In the genomic region with DNA sequence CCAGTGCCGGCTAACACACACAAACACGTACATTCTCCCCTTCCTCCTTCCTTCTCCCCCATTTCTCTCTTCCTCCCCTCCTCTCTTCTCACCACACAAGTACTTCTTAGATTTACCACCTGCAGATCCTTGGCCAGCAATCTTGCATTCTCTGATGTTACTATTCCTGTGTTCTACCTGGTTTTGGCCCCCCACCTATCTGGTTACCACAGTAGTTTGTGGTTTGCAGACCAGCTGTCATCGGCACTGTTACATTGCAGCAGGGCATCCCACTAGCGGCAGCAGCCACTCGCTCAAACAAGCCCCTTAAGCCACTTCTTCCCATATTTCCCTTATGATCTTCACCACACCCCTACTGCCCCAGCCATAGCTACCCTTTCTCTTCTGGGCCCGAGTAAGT, we compare ENCODE assay signal across 32 cellular contexts. TPM values are rescaled to one million over a fixed set of nuclear protein-coding genes. Genes with fewer than 3 reads are reported as not detected.
DNase-seq lines count a peak whose midpoint lies in the region; ATAC-seq and TF ChIP-seq lines count a peak whose summit lies in the region.
"Had no signal": no experiment of that assay in that cellular context is flagged by ENCODE, and none has a peak within 500 bp of the region (broad histone marks: within the 10 kb centered on the region; RNA-seq: fewer than 3 reads in every experiment).

No MANE protein-coding gene starts in this region.

- peak; percentile 79 for DNase-seq in Jurkat, Clone E6-1 (ENCODE audit: low read depth, low spot score)
- DNase-seq in activated T-helper 1 cell treated with anti-CD3 and anti-CD28 coated beads, Interleukin-12 subunit alpha, Interleukin-12 subunit beta, Interleukin-2, Interleukin-4 antibody, amounts not matched to agents 30 ng/mL and 10 ng/mL and 1 ng/mL, durations not matched to agents 14 hours and 24 hours and 36 hours (ENCODE audit: low spot score): no peak
- no peak for DNase-seq in neural crest cell (ENCODE audit: low read depth, low spot score)
- DNase-seq in activated CD4-positive, alpha-beta T cell treated with anti-CD3 and anti-CD28 coated beads for 4 hours: no peak
- DNase-seq in hypothalamus (lab: John Stamatoyannopoulos, UW): no peak
- DNase-seq: activated CD4-positive, alpha-beta T cell treated with anti-CD3 and anti-CD28 coated beads, Interleukin-2, amount 50 U/mL, for 1 hour; activated CD8-positive, alpha-beta memory T cell treated with anti-CD3 and anti-CD28 coated beads, Interleukin-2, amount 10 ng/mL, durations not matched to agents 7 days and 5 days; activated naive CD4-positive, alpha-beta T cell treated with anti-CD3 and anti-CD28 coated beads, Interleukin-2, amount 50 U/mL, for 16 hours; activated T-cell treated with anti-CD3 and anti-CD28 coated beads, Interleukin-2, amount 50 U/mL, for 72 hours; anterior cingulate cortex; CD4-positive, alpha-beta memory T cell; DMS153; effector memory CD8-positive, alpha-beta T cell; gastrocnemius medialis; HCEC 1CT; mammary epithelial cell; MG63; NCI-H1436 treated with DMSO at 0.1 percent for 48 hours; NCI-H446 treated with DMSO at 0.1 percent for 48 hours; Right ventricle myocardium superior; sigmoid colon; stimulated activated CD4-positive, alpha-beta T cell treated with anti-CD3 and anti-CD28 coated beads, Interleukin-15, amount 100 ng/mL, for 24 hours; stimulated activated naive CD8-positive, alpha-beta T cell treated with anti-CD3 and anti-CD28 coated beads, Interleukin-15, Interleukin-2, amounts not matched to agents 100 U/mL and 50 U/mL, for 24 hours had no signal

- no peak for TF ChIP-seq CTCF in C4-2B (conservative IDR thresholded peaks at IDR 0.05)
- no peak for TF ChIP-seq CTCF in neural crest cell (conservative IDR thresholded peaks at IDR 0.05)

- intact Hi-C loops in activated T-helper 1 cell treated with anti-CD3 and anti-CD28 coated beads, Interleukin-12 subunit alpha, Interleukin-12 subunit beta, Interleukin-2, Interleukin-4 antibody, amounts not matched to agents 30 ng/mL and 10 ng/mL and 1 ng/mL, durations not matched to agents 14 hours and 24 hours and 36 hours (cut with micrococcal nuclease): no loop called here

- no peak overlapping the region for H3K4me3 ChIP-seq in Jurkat, Clone E6-1 (ENCODE audit: low read length)
- H3K4me3 ChIP-seq: cardiac muscle cell, coronary artery, esophagus muscularis mucosa, gastrocnemius medialis, K562, MG63, sigmoid colon, testis had no signal

- H3K27ac ChIP-seq in C4-2B: peak overlapping the region; percentile 8
- H3K27ac ChIP-seq: cardiac muscle cell, coronary artery, esophagus muscularis mucosa, sigmoid colon, testis had no signal

- peak overlapping the region; percentile 32 for H3K27ac Mint-ChIP-seq in activated T-helper 1 cell treated with anti-CD3 and anti-CD28 coated beads, Interleukin-12 subunit alpha, Interleukin-12 subunit beta, Interleukin-2, Interleukin-4 antibody, amounts not matched to agents 30 ng/mL and 10 ng/mL and 1 ng/mL, durations not matched to agents 14 hours and 24 hours and 36 hours
- peak overlapping the region; percentile 19 for H3K27ac Mint-ChIP-seq in neural crest cell (ENCODE audit: unreplicated experiment)
- H3K27ac Mint-ChIP-seq: activated CD8-positive, alpha-beta memory T cell treated with anti-CD3 and anti-CD28 coated beads, Interleukin-2, amount 10 ng/mL, durations not matched to agents 7 days and 5 days; activated T-cell treated with anti-CD3 and anti-CD28 coated beads, Interleukin-2, amount 50 U/mL, for 72 hours; effector memory CD8-positive, alpha-beta T cell; WTC11 had no signal

- no peak overlapping the region for H3K4me3 Mint-ChIP-seq in activated T-helper 1 cell treated with anti-CD3 and anti-CD28 coated beads, Interleukin-12 subunit alpha, Interleukin-12 subunit beta, Interleukin-2, Interleukin-4 antibody, amounts not matched to agents 30 ng/mL and 10 ng/mL and 1 ng/mL, durations not matched to agents 14 hours and 24 hours and 36 hours
- no peak overlapping the region for H3K4me3 Mint-ChIP-seq in neural crest cell
- H3K4me3 Mint-ChIP-seq: activated CD8-positive, alpha-beta memory T cell treated with anti-CD3 and anti-CD28 coated beads, Interleukin-2, amount 10 ng/mL, durations not matched to agents 7 days and 5 days; activated T-cell treated with anti-CD3 and anti-CD28 coated beads, Interleukin-2, amount 50 U/mL, for 72 hours; effector memory CD8-positive, alpha-beta T cell; WTC11 had no signal

- no peaks in the 10 kb centered on the region for H3K27me3 Mint-ChIP-seq in activated T-helper 1 cell treated with anti-CD3 and anti-CD28 coated beads, Interleukin-12 subunit alpha, Interleukin-12 subunit beta, Interleukin-2, Interleukin-4 antibody, amounts not matched to agents 30 ng/mL and 10 ng/mL and 1 ng/mL, durations not matched to agents 14 hours and 24 hours and 36 hours (ENCODE audit: insufficient read depth)
- peaks cover 11% of the 10 kb centered on the region for H3K27me3 Mint-ChIP-seq in neural crest cell (ENCODE audit: low read depth)
- H3K27me3 Mint-ChIP-seq: activated CD8-positive, alpha-beta memory T cell treated with anti-CD3 and anti-CD28 coated beads, Interleukin-2, amount 10 ng/mL, durations not matched to agents 7 days and 5 days; CD4-positive, alpha-beta memory T cell; effector memory CD8-positive, alpha-beta T cell had no signal

- H3K9me3 Mint-ChIP-seq in activated T-helper 1 cell treated with anti-CD3 and anti-CD28 coated beads, Interleukin-12 subunit alpha, Interleukin-12 subunit beta, Interleukin-2, Interleukin-4 antibody, amounts not matched to agents 30 ng/mL and 10 ng/mL and 1 ng/mL, durations not matched to agents 14 hours and 24 hours and 36 hours: no peaks in the 10 kb centered on the region
- H3K9me3 Mint-ChIP-seq in neural crest cell: no peaks in the 10 kb centered on the region
- H3K9me3 Mint-ChIP-seq: activated T-cell treated with anti-CD3 and anti-CD28 coated beads, Interleukin-2, amount 50 U/mL, for 72 hours; CD4-positive, alpha-beta memory T cell; effector memory CD8-positive, alpha-beta T cell; WTC11 had no signal

- H3K36me3 Mint-ChIP-seq in activated T-helper 1 cell treated with anti-CD3 and anti-CD28 coated beads, Interleukin-12 subunit alpha, Interleukin-12 subunit beta, Interleukin-2, Interleukin-4 antibody, amounts not matched to agents 30 ng/mL and 10 ng/mL and 1 ng/mL, durations not matched to agents 14 hours and 24 hours and 36 hours (ENCODE audit: low read depth): peaks cover 50% of the 10 kb centered on the region
- peaks cover 6% of the 10 kb centered on the region for H3K36me3 Mint-ChIP-seq in neural crest cell (ENCODE audit: low read depth)

- H3K4me1 Mint-ChIP-seq in activated T-helper 1 cell treated with anti-CD3 and anti-CD28 coated beads, Interleukin-12 subunit alpha, Interleukin-12 subunit beta, Interleukin-2, Interleukin-4 antibody, amounts not matched to agents 30 ng/mL and 10 ng/mL and 1 ng/mL, durations not matched to agents 14 hours and 24 hours and 36 hours (ENCODE audit: low read depth): peaks cover 39% of the 10 kb centered on the region
- H3K4me1 Mint-ChIP-seq in neural crest cell: peaks cover 23% of the 10 kb centered on the region

- no peak for ATAC-seq in GM18873 (IDR thresholded peaks at IDR 0.05; ENCODE audit: low FRiP score, unreplicated experiment)
- ATAC-seq: activated CD8-positive, alpha-beta memory T cell treated with anti-CD3 and anti-CD28 coated beads, Interleukin-2, amount 10 ng/mL, durations not matched to agents 7 days and 5 days; activated T-cell treated with anti-CD3 and anti-CD28 coated beads, Interleukin-2, amount 50 U/mL, for 72 hours; effector memory CD8-positive, alpha-beta T cell; gastrocnemius medialis; K562; stimulated activated naive CD8-positive, alpha-beta T cell treated with anti-CD3 and anti-CD28 coated beads, Interleukin-15, Interleukin-2, amounts not matched to agents 100 U/mL and 50 U/mL, for 24 hours; WTC11 had no signal

RNA-seq across cellular contexts. Expression of gene ABHD4, which starts 3.9 kb away (rescaled TPM):
- 11.3 TPM for polyA plus RNA-seq in Jurkat, Clone E6-1 (2012; ENCODE audit: insufficient read depth, insufficient read length)
- total RNA-seq in activated T-helper 1 cell treated with anti-CD3 and anti-CD28 coated beads, Interleukin-12 subunit alpha, Interleukin-12 subunit beta, Interleukin-2, Interleukin-4 antibody, amounts not matched to agents 30 ng/mL and 10 ng/mL and 1 ng/mL, durations not matched to agents 14 hours and 24 hours and 36 hours: 13.2 and 13.6 TPM in 2 replicates
- total RNA-seq in neural crest cell: 11.2 and 11.6 TPM in 2 replicates

RNA-seq across cellular contexts. Expression of gene DAD1, which starts 13.0 kb away (rescaled TPM):
- 267 TPM for polyA plus RNA-seq in Jurkat, Clone E6-1 (2012; ENCODE audit: insufficient read depth, insufficient read length)
- 228 and 229 TPM in 2 replicates for total RNA-seq in activated T-helper 1 cell treated with anti-CD3 and anti-CD28 coated beads, Interleukin-12 subunit alpha, Interleukin-12 subunit beta, Interleukin-2, Interleukin-4 antibody, amounts not matched to agents 30 ng/mL and 10 ng/mL and 1 ng/mL, durations not matched to agents 14 hours and 24 hours and 36 hours
- total RNA-seq in neural crest cell: 151 and 155 TPM in 2 replicates

RNA-seq across cellular contexts. Expression of gene OR6J1, which starts 42.1 kb away (rescaled TPM):
- polyA plus RNA-seq in Jurkat, Clone E6-1 (2012; ENCODE audit: insufficient read depth, insufficient read length): not detected
- not detected in 2 replicates for total RNA-seq in activated T-helper 1 cell treated with anti-CD3 and anti-CD28 coated beads, Interleukin-12 subunit alpha, Interleukin-12 subunit beta, Interleukin-2, Interleukin-4 antibody, amounts not matched to agents 30 ng/mL and 10 ng/mL and 1 ng/mL, durations not matched to agents 14 hours and 24 hours and 36 hours
- total RNA-seq in neural crest cell: not detected in 2 replicates
- total RNA-seq: activated CD8-positive, alpha-beta memory T cell treated with anti-CD3 and anti-CD28 coated beads, Interleukin-2, amount 10 ng/mL, durations not matched to agents 7 days and 5 days; activated T-cell treated with anti-CD3 and anti-CD28 coated beads, Interleukin-2, amount 50 U/mL, for 72 hours; cardiac muscle cell; CD4-positive, alpha-beta memory T cell; esophagus muscularis mucosa; gastrocnemius medialis; K562; mammary epithelial cell; posterior vena cava; Right ventricle myocardium superior; sigmoid colon; WTC11 had no signal
- polyA plus RNA-seq: cardiac muscle cell; CD4-positive, alpha-beta memory T cell; K562; mammary epithelial cell; sigmoid colon had no signal
